Comparison of ENCODE assay signal across 18 cellular contexts in genomic region chr6:117540670-117541069, GRCh38. TPM values are rescaled to one million over a fixed set of nuclear protein-coding genes. Genes with fewer than 3 reads are reported as not detected.
DNase-seq lines count a peak whose midpoint lies in the region; ATAC-seq, FAIRE-seq and TF ChIP-seq lines count a peak whose summit lies in the region.
"Had no signal": no experiment of that assay in that cellular context is flagged by ENCODE, and none has a peak within 500 bp of the region (broad histone marks: within the 10 kb centered on the region; RNA-seq: fewer than 3 reads in every experiment).

No MANE protein-coding gene starts in this region.

- H3K27ac ChIP-seq in PC-3 (ENCODE audit: low read length) (peak overlapping the region; percentile 14; the same call in 1 of the 2 replicates), pancreas (no peak overlapping the region)
- H3K27ac ChIP-seq: BLaER1, SJSA1 had no signal

- peaks cover 11 to 37% (median 23%) of the 10 kb centered on the region in 3 donors for H3K36me3 Mint-ChIP-seq in immature natural killer cell
- peaks cover 4% of the 10 kb centered on the region for H3K36me3 Mint-ChIP-seq in activated T-cell treated with anti-CD3 and anti-CD28 coated beads, Interleukin-2, amount 50 U/mL, for 24 hours (ENCODE audit: low read depth)
- H3K36me3 Mint-ChIP-seq: IgD-negative memory B cell had no signal

- 92 to 97% methylated on average over 8 of the region's 8 CpGs for WGBS in pancreas, 2 donors

- no peaks in the 10 kb centered on the region for H3K9me3 ChIP-seq in PC-3 (ENCODE audit: low read length)
- no peaks in the 10 kb centered on the region for H3K9me3 ChIP-seq in pancreas
- H3K9me3 ChIP-seq: BLaER1, SJSA1 had no signal

- H3K27ac Mint-ChIP-seq in immature natural killer cell = no peak overlapping the region
- H3K27ac Mint-ChIP-seq in activated T-cell treated with anti-CD3 and anti-CD28 coated beads, Interleukin-2, amount 50 U/mL, for 24 hours = no peak overlapping the region
- H3K27ac Mint-ChIP-seq: CD8-positive, alpha-beta memory T cell; IgD-negative memory B cell had no signal

- no peak for ATAC-seq in PC-3
- ATAC-seq in pancreas = no peak

- POLR2A ChIA-PET in PC-3 (lab: Charles Lee; ENCODE audit: unreplicated experiment) = no interaction called here

- H3K4me3 Mint-ChIP-seq in immature natural killer cell = no peak overlapping the region
- no peak overlapping the region for H3K4me3 Mint-ChIP-seq in activated T-cell treated with anti-CD3 and anti-CD28 coated beads, Interleukin-2, amount 50 U/mL, for 24 hours
- H3K4me3 Mint-ChIP-seq: CD8-positive, alpha-beta memory T cell; IgD-negative memory B cell had no signal

- no peaks in the 10 kb centered on the region for H3K79me2 ChIP-seq in PC-3 (ENCODE audit: low read length)

- no peak overlapping the region for H3K4me3 ChIP-seq in PC-3 (ENCODE audit: low read length)
- no peak overlapping the region for H3K4me3 ChIP-seq in epithelial cell of esophagus (ENCODE audit: low read length)
- no peak overlapping the region for H3K4me3 ChIP-seq in pancreas
- H3K4me3 ChIP-seq: BLaER1, SJSA1 had no signal

- no peak overlapping the region for H3K4me2 ChIP-seq in PC-3 (ENCODE audit: low read length)
- H3K4me2 ChIP-seq: BLaER1 had no signal

- no TSS peak for BruUV-seq in PC-3 (replicated peaks; lab: Mats Ljungman, UMichigan)

- DNase-seq in HS-5 (ENCODE audit: low read depth) (peak; percentile 34), PC-3 (peak; percentile 70), epithelial cell of esophagus (ENCODE audit: low read depth) (peak; percentile 96), renal cortical epithelial cell (ENCODE audit: low read depth) (peak; percentile 13), pancreas (no peak), immature natural killer cell (no peak)
- no peak for DNase-seq in activated T-cell treated with anti-CD3 and anti-CD28 coated beads, Interleukin-2, amount 50 U/mL, for 24 hours
- no peak for DNase-seq in stimulated activated CD4-positive, alpha-beta T cell treated with anti-CD3 and anti-CD28 coated beads, Interleukin-4, amount 100 ng/mL, for 24 hours
- DNase-seq: CD8-positive, alpha-beta memory T cell; DMS 273 treated with DMSO at 0.1 percent for 48 hours; NCI-H1105; NCI-H187; NCI-H2171 treated with DMSO at 0.1 percent for 48 hours; NCI-H510A; SW 1271 had no signal

- intact Hi-C loops in PC-3 (cut with micrococcal nuclease) (no loop called here), pancreas (cut with DNase I) (no loop called here)

- peaks cover 10 to 13% of the 10 kb centered on the region in 2 donors for H3K4me1 Mint-ChIP-seq in immature natural killer cell
- H3K4me1 Mint-ChIP-seq in activated T-cell treated with anti-CD3 and anti-CD28 coated beads, Interleukin-2, amount 50 U/mL, for 24 hours (ENCODE audit: low read depth) = no peaks in the 10 kb centered on the region
- H3K4me1 Mint-ChIP-seq: CD8-positive, alpha-beta memory T cell; IgD-negative memory B cell had no signal

- H3K9ac ChIP-seq in PC-3 (ENCODE audit: low read length) = no peak overlapping the region
- H3K9ac ChIP-seq: BLaER1 had no signal

- peaks cover 30% of the 10 kb centered on the region for H3K4me1 ChIP-seq in PC-3 (ENCODE audit: insufficient read depth, low read length)
- H3K4me1 ChIP-seq in pancreas = no peaks in the 10 kb centered on the region
- H3K4me1 ChIP-seq: BLaER1 had no signal

- H3K27me3 ChIP-seq in PC-3 (ENCODE audit: low read length) (no peaks in the 10 kb centered on the region), pancreas (no peaks in the 10 kb centered on the region)
- H3K27me3 ChIP-seq: BLaER1, SJSA1 had no signal

- no peaks in the 10 kb centered on the region for H3K9me3 Mint-ChIP-seq in immature natural killer cell
- H3K9me3 Mint-ChIP-seq in activated T-cell treated with anti-CD3 and anti-CD28 coated beads, Interleukin-2, amount 50 U/mL, for 24 hours = no peaks in the 10 kb centered on the region
- H3K9me3 Mint-ChIP-seq: CD8-positive, alpha-beta memory T cell; IgD-negative memory B cell had no signal

- H3K36me3 ChIP-seq in PC-3 (ENCODE audit: low read depth, low read length) = peaks cover 21% of the 10 kb centered on the region
- H3K36me3 ChIP-seq in pancreas = peaks cover 0 to 6% (median 0%) of the 10 kb centered on the region in 3 donors
- H3K36me3 ChIP-seq: BLaER1 had no signal

- H3K27me3 Mint-ChIP-seq in immature natural killer cell (ENCODE audit: low read depth in 3 of 3) = peaks cover 0 to 1% (median 0%) of the 10 kb centered on the region in 3 donors
- H3K27me3 Mint-ChIP-seq in activated T-cell treated with anti-CD3 and anti-CD28 coated beads, Interleukin-2, amount 50 U/mL, for 24 hours = peaks cover 10% of the 10 kb centered on the region

- no peak overlapping the region for H2AFZ ChIP-seq in PC-3 (ENCODE audit: low read length)

- H3F3A ChIP-seq in PC-3 (ENCODE audit: low read length, unreplicated experiment) = peaks cover 4% of the 10 kb centered on the region

- no peaks in the 10 kb centered on the region for H3K9me2 ChIP-seq in PC-3 (replicated peaks; ENCODE audit: low read length)

- CTCF ChIA-PET in PC-3 (lab: Charles Lee) = no interaction called here

- no peaks in the 10 kb centered on the region for H4K20me1 ChIP-seq in PC-3 (ENCODE audit: low read length)
- H4K20me1 ChIP-seq: BLaER1 had no signal

- TF ChIP-seq CTCF in PC-3 (conservative IDR thresholded peaks at IDR 0.05; ENCODE audit: low read depth, low read length) (no peak), epithelial cell of esophagus (IDR thresholded peaks at IDR 0.05; ENCODE audit: insufficient read depth, low read depth, low read length, missing control alignments) (no peak), pancreas (IDR thresholded peaks at IDR 0.05) (no peak)

- no peak for FAIRE-seq in pancreas (lab: Jason Lieb, UNC)

RNA-seq across cellular contexts. Expression of gene DCBLD1, which starts 58.2 kb away (rescaled TPM):
- total RNA-seq in PC-3 (2014; rRNA removed) (31.1 and 35.9 TPM in 2 replicates), renal cortical epithelial cell (20.2 and 21.2 TPM in 2 replicates), pancreas (10 to 100 TPM in 1 of 6 donors, 1 to 10 TPM in 5; 4.8 to 12.2 (median 6.4) TPM)
- polyA plus RNA-seq in pancreas (10 to 100 TPM in 1 of 2 donors, 1 to 10 TPM in 1; 4.8 to 12.8 TPM), immature natural killer cell (1 to 10 TPM in 2 of 3 donors, under 1 TPM in 1; 0.37 to 5.2 (median 4.0) TPM)

Comparison
In these comparisons a context has a peak if more than half of its experiments do, and no peak if none do; other contexts are left out.
1. DNase-seq: peak in HS-5 (single experiment), PC-3 (single experiment), epithelial cell of esophagus (single experiment) and renal cortical epithelial cell (single experiment); none in pancreas (0 of 6), immature natural killer cell (0 of 3), activated T-cell treated with anti-CD3 and anti-CD28 coated beads, Interleukin-2, amount 50 U/mL, for 24 hours (single experiment) and stimulated activated CD4-positive, alpha-beta T cell treated with anti-CD3 and anti-CD28 coated beads, Interleukin-4, amount 100 ng/mL, for 24 hours (single experiment).